Comparison of ENCODE assay signal across 12 cellular contexts in genomic region chr11:72081856-72082255, GRCh38. TPM values are rescaled to one million over a fixed set of nuclear protein-coding genes. Genes with fewer than 3 reads are reported as not detected.
DNase-seq lines count a peak whose midpoint lies in the region; ATAC-seq, FAIRE-seq and TF ChIP-seq lines count a peak whose summit lies in the region.
"Had no signal": no experiment of that assay in that cellular context is flagged by ENCODE, and none has a peak within 500 bp of the region (broad histone marks: within the 10 kb centered on the region; RNA-seq: fewer than 3 reads in every experiment).

No MANE protein-coding gene starts in this region.

- POLR2A ChIA-PET in HCT116 (lab: Charles Lee), result interaction anchor here (0.9 kb wide), 1 partner anchor 59 kb away, joined by 4 read pairs; no protein-coding TSS in a partner anchor
- POLR2A ChIA-PET in GM12878 (lab: Charles Lee), result interaction anchor here (0.8 to 1.9 kb wide), 11 partner anchors 10 to 154 kb away, joined by 3 to 13 read pairs (median 4); partner anchors contain the start of genes ANAPC15 and XNDC1N

- H3K9me2 ChIP-seq in HCT116 (ENCODE audit: insufficient read depth), result no peaks in the 10 kb centered on the region

- peaks cover 4% of the 10 kb centered on the region for H3K36me3 Mint-ChIP-seq in mesothelial cell of epicardium

- ATAC-seq in HCT116 (no peak), GM12878 (no peak)
- ATAC-seq: pancreas, SK-N-SH treated with all-trans-retinoic acid at 6 μM for 48 hours had no signal

- no peak for FAIRE-seq in GM12878 (lab: Jason Lieb, UNC)
- FAIRE-seq: pancreas had no signal

- TF ChIP-seq POLR2A in HCT116 (IDR thresholded peaks at IDR 0.05; ENCODE audit: borderline replicate concordance, extremely low read depth, insufficient read depth, insufficient read length), result no peak
- TF ChIP-seq POLR2A in GM12878 (IDR thresholded peaks at IDR 0.05; ENCODE audit: low read depth, low read length), result no peak

- SMC1A ChIA-PET in GM12878 (lab: Charles Lee; ENCODE audit: uncharacterized antibody, unreplicated experiment), result interaction anchor here (0.9 to 3.5 kb wide), 17 partner anchors 9 to 349 kb away, joined by 3 to 30 read pairs (median 4); partner anchors contain the start of gene ANAPC15

- peak overlapping the region; percentile 97 for H3K4me3 Mint-ChIP-seq in mesothelial cell of epicardium

- intact Hi-C loops in HCT116 (cut with micrococcal nuclease), result no loop called here
- intact Hi-C loops in GM12878 (cut with micrococcal nuclease; ENCODE audit: unreplicated experiment), result loop anchor here (2.0 kb wide), 1 partner anchor 41 kb away; no protein-coding TSS in a partner anchor

- CTCF ChIA-PET in HCT116 (lab: Charles Lee), result interaction anchor here (1.8 kb wide), 1 partner anchor 57 kb away, joined by 6 read pairs; no protein-coding TSS in a partner anchor
- CTCF ChIA-PET in GM12878 (lab: Yijun Ruan, JAX), result interaction anchor here (0.7 to 2.4 kb wide), 17 partner anchors 9 to 353 kb away, joined by 3 to 49 read pairs (median 4); partner anchors contain the start of genes CLPB and IL18BP

- RAD21 ChIA-PET in HCT116 (lab: Charles Lee; ENCODE audit: low non-redundant PET in 1 of 2, low total read pairs in 2 of 2, uncharacterized antibody in 2 of 2, unreplicated experiment in 2 of 2), result no interaction called here
- RAD21 ChIA-PET in GM12878 (lab: Charles Lee; ENCODE audit: unreplicated experiment), result interaction anchor here (0.6 to 2.4 kb wide), 6 partner anchors 9 to 349 kb away, joined by 3 to 16 read pairs (median 5); no protein-coding TSS in a partner anchor

- 98% methylated on average over 2 of the region's 2 CpGs for WGBS in GM12878 (ENCODE audit: insufficient coverage, insufficient replicate concordance, low lambda C conversion rate, missing lambda C conversion rate)

- H3K4me1 ChIP-seq in HCT116 (ENCODE audit: control insufficient read depth in 1 of 2, insufficient read depth in 2 of 2, low read length in 2 of 2) (peaks cover 2 to 27% of the 10 kb centered on the region in 2 experiments; a peak in 3 of 4 replicates), GM12878 (ENCODE audit: control insufficient read depth, insufficient read depth, low read length) (peaks cover 16% of the 10 kb centered on the region)

- TF ChIP-seq CTCF in 22Rv1 (IDR thresholded peaks at IDR 0.05), result no peak
- no peak for TF ChIP-seq CTCF in HCT116 (IDR thresholded peaks at IDR 0.05 in 2 of 3, conservative IDR thresholded peaks at IDR 0.05 in 1 of 3; ENCODE audit: borderline replicate concordance in 1 of 3, insufficient read depth in 1 of 3, low read depth in 2 of 3, low read length in 2 of 3)
- no peak for TF ChIP-seq CTCF in GM12878 (IDR thresholded peaks at IDR 0.05 in 2 of 3, conservative IDR thresholded peaks at IDR 0.05 in 1 of 3; ENCODE audit: control insufficient read depth in 2 of 3, extremely low read depth in 1 of 3, insufficient read depth in 1 of 3, low read depth in 3 of 3, low read length in 3 of 3)
- no peak for TF ChIP-seq CTCF in mesothelial cell of epicardium (IDR thresholded peaks at IDR 0.05; ENCODE audit: unreplicated experiment)

- TF ChIP-seq EP300 in GM12878 (IDR thresholded peaks at IDR 0.05; ENCODE audit: borderline replicate concordance in 1 of 2, control insufficient read depth in 1 of 2, low read depth in 2 of 2, low read length in 2 of 2), result no peak

- H3K9me3 ChIP-seq in HCT116 (ENCODE audit: control insufficient read depth in 1 of 2, insufficient read depth in 1 of 2, low read depth in 1 of 2, low read length in 2 of 2) (no peaks in the 10 kb centered on the region), GM12878 (replicated peaks; ENCODE audit: control insufficient read depth, insufficient read depth, low read length) (no peaks in the 10 kb centered on the region)
- H3K9me3 ChIP-seq: adrenal gland, pancreas had no signal

- H3K4me1 Mint-ChIP-seq in mesothelial cell of epicardium, result peaks cover 38% of the 10 kb centered on the region

- H3K4me3 ChIP-seq in HCT116 (replicated peaks in 1 of 2; ENCODE audit: low read depth in 1 of 2, low read length in 2 of 2), result no peak overlapping the region
- no peak overlapping the region for H3K4me3 ChIP-seq in GM12878

- H3K27me3 Mint-ChIP-seq in mesothelial cell of epicardium (ENCODE audit: low read depth), result no peaks in the 10 kb centered on the region

- peak overlapping the region; percentile 80 for H3K27ac Mint-ChIP-seq in mesothelial cell of epicardium

- H3K4me2 ChIP-seq in HCT116 (ENCODE audit: low read length) (peak overlapping the region; percentile 90), GM12878 (ENCODE audit: control insufficient read depth, insufficient read depth) (peak overlapping the region; percentile 89)

- H3K9me3 Mint-ChIP-seq in mesothelial cell of epicardium, result no peaks in the 10 kb centered on the region

- H2AFZ ChIP-seq in HCT116 (ENCODE audit: low read depth, low read length, poor library complexity, severe bottlenecking) (no peak overlapping the region), GM12878 (ENCODE audit: control insufficient read depth, low read depth, low read length) (peak overlapping the region; percentile 10; the same call in 1 of the 2 replicates)

- H3K27ac ChIP-seq in 22Rv1 (peak overlapping the region; percentile 96), HCT116 (ENCODE audit: low read depth, low read length) (no peak overlapping the region), GM12878 (ENCODE audit: control insufficient read depth, insufficient read depth) (no peak overlapping the region)

- in situ Hi-C loops in GM12878 (cut with MboI), result no loop called here

- H3K36me3 ChIP-seq in HCT116 (ENCODE audit: control insufficient read depth in 1 of 2, insufficient read depth in 2 of 2, low read length in 2 of 2) (no peaks in the 10 kb centered on the region), GM12878 (ENCODE audit: control insufficient read depth in 2 of 2, insufficient read depth in 2 of 2, low read length in 1 of 2) (no peaks in the 10 kb centered on the region)
- H3K36me3 ChIP-seq: adrenal gland, pancreas had no signal

- no peaks in the 10 kb centered on the region; the same call in 1 of the 2 replicates for H4K20me1 ChIP-seq in HCT116 (ENCODE audit: insufficient read depth)
- H4K20me1 ChIP-seq in GM12878 (ENCODE audit: control insufficient read depth, insufficient read depth), result no peaks in the 10 kb centered on the region

- DNase-seq in HCT116 (ENCODE audit: low read depth, low spot score) (no peak), GM12878 (ENCODE audit: low read depth, low spot score) (no peak), mesothelial cell of epicardium (ENCODE audit: low spot score in 2 of 2, unreplicated experiment in 2 of 2) (no peak), NCI-H526 (lab: John Stamatoyannopoulos, UW) (no peak), 8988T (no peak), DMS79 (lab: John Stamatoyannopoulos, UW) (no peak)
- no peak for DNase-seq in stimulated activated naive CD4-positive, alpha-beta T cell treated with Interleukin-2 at 50 U/mL for 16 hours (lab: John Stamatoyannopoulos, UW)
- DNase-seq: foreskin melanocyte, pancreas had no signal

- H3K79me2 ChIP-seq in HCT116 (ENCODE audit: insufficient read depth, low read length), result peaks cover 33% of the 10 kb centered on the region
- H3K79me2 ChIP-seq in GM12878 (ENCODE audit: control insufficient read depth, insufficient read depth, low read length), result peaks cover 31% of the 10 kb centered on the region

- H3K27me3 ChIP-seq in HCT116 (ENCODE audit: insufficient read depth, low read length) (no peaks in the 10 kb centered on the region), GM12878 (replicated peaks in 1 of 2; ENCODE audit: control insufficient read depth in 2 of 2, insufficient read depth in 2 of 2, low read length in 1 of 2) (no peaks in the 10 kb centered on the region)
- H3K27me3 ChIP-seq: adrenal gland, pancreas had no signal

- TF ChIP-seq RAD21 in HCT116 (IDR thresholded peaks at IDR 0.05; ENCODE audit: low read depth) (no peak), GM12878 (IDR thresholded peaks at IDR 0.05; ENCODE audit: insufficient read depth, low read depth, low read length) (no peak)

- H3K9ac ChIP-seq in HCT116 (ENCODE audit: low read length) (no peak overlapping the region), GM12878 (ENCODE audit: control insufficient read depth, insufficient read depth, low read length) (no peak overlapping the region)

- BruUV-seq in HCT116 (replicated peaks; lab: Mats Ljungman, UMichigan) (no TSS peak), GM12878 (replicated peaks; lab: Mats Ljungman, UMichigan) (no TSS peak)

RNA-seq across cellular contexts. Expression of gene LRRC51, which starts 1.2 kb away (rescaled TPM):
- total RNA-seq in HCT116 (2021; ENCODE audit: unreplicated experiment) (10.8 TPM), GM12878 (2014; rRNA removed) (4.0 and 5.6 TPM in 2 replicates), GM12878 (2014; rRNA removed; fragmentation: Illumina TruSeq; extraction: Trizol) (4.1 and 4.7 TPM in 2 replicates), GM12878 (2021) (2.6 and 5.5 TPM in 2 replicates), mesothelial cell of epicardium (3.0 to 5.2 TPM (median 4.3 TPM) in 3 replicates)
- 16.3 and 16.9 TPM in 2 replicates for polyA plus RNA-seq in HCT116 (2012)
- 1.3 and 1.4 TPM in 2 replicates for total RNA-seq in GM12878 (2013; cell fraction: nucleolus; rRNA removed)
- polyA plus RNA-seq in GM12878 (2011; ENCODE audit: low read depth), result 2.8 TPM
- polyA plus RNA-seq in GM12878 (2011; rRNA removed) (6.1 and 8.6 TPM in 2 replicates), GM12878 (2014; fragmentation: Illumina TruSeq; extraction: Trizol) (6.4 and 11.7 TPM in 2 replicates), GM12878 (2014; fragmentation: Nextera tagmentation; extraction: Ambion mirVana) (1 to 10 TPM; 4.7 to 6.2 TPM), GM12878 (2014; rRNA removed) (7.5 and 7.8 TPM in 2 replicates), GM12878 (2016; fragmentation: Nextera tagmentation; extraction: Ambion mirVana) (1 to 10 TPM; 3.1 to 6.1 TPM)
- polyA plus RNA-seq in GM12878 (2011; cell fraction: cytosol; rRNA removed), result 7.7 and 9.9 TPM in 2 replicates
- 3.6 and 5.0 TPM in 2 replicates for polyA plus RNA-seq in GM12878 (2011; cell fraction: nucleus; rRNA removed)
- polyA plus RNA-seq in GM12878 (2012), result 3.6 and 7.1 TPM in 2 replicates
- polyA minus RNA-seq in GM12878 (2011; rRNA and poly(A)+ RNA removed), result 8.6 and 10.5 TPM in 2 replicates
- 1.6 and 6.0 TPM in 2 replicates for polyA minus RNA-seq in GM12878 (2011; cell fraction: cytosol; rRNA and poly(A)+ RNA removed)
- 0.73 and 1.4 TPM in 2 replicates for polyA minus RNA-seq in GM12878 (2011; cell fraction: nucleus; rRNA and poly(A)+ RNA removed)

RNA-seq across cellular contexts. Expression of gene NUMA1, which starts 1.5 kb away (rescaled TPM):
- total RNA-seq in HCT116 (2021; ENCODE audit: unreplicated experiment) (133 TPM), GM12878 (2014; rRNA removed) (82.3 and 88.1 TPM in 2 replicates), GM12878 (2014; rRNA removed; fragmentation: Illumina TruSeq; extraction: Trizol) (44.3 TPM in 2 replicates), GM12878 (2021) (102 and 111 TPM in 2 replicates), mesothelial cell of epicardium (317 to 334 TPM (median 327 TPM) in 3 replicates)
- 143 and 145 TPM in 2 replicates for polyA plus RNA-seq in HCT116 (2012)
- 241 and 261 TPM in 2 replicates for total RNA-seq in GM12878 (2013; cell fraction: nucleolus; rRNA removed)
- 53.5 TPM for polyA plus RNA-seq in GM12878 (2011; ENCODE audit: low read depth)
- polyA plus RNA-seq in GM12878 (2011; rRNA removed) (32.7 and 61.5 TPM in 2 replicates), GM12878 (2014; fragmentation: Illumina TruSeq; extraction: Trizol) (36.7 and 60.6 TPM in 2 replicates), GM12878 (2014; fragmentation: Nextera tagmentation; extraction: Ambion mirVana) (1 to 10 TPM; 5.5 to 7.1 TPM), GM12878 (2014; rRNA removed) (77.3 and 84.6 TPM in 2 replicates), GM12878 (2016; fragmentation: Nextera tagmentation; extraction: Ambion mirVana) (10 to 100 TPM; 58.1 to 63.5 TPM)
- polyA plus RNA-seq in GM12878 (2011; cell fraction: cytosol; rRNA removed), result 69.4 and 72.3 TPM in 2 replicates
- polyA plus RNA-seq in GM12878 (2011; cell fraction: nucleus; rRNA removed), result 236 and 254 TPM in 2 replicates
- polyA plus RNA-seq in GM12878 (2012), result 95.7 and 106 TPM in 2 replicates
- 115 and 125 TPM in 2 replicates for polyA minus RNA-seq in GM12878 (2011; rRNA and poly(A)+ RNA removed)
- polyA minus RNA-seq in GM12878 (2011; cell fraction: cytosol; rRNA and poly(A)+ RNA removed), result 46.7 and 48.0 TPM in 2 replicates
- 90.7 and 135 TPM in 2 replicates for polyA minus RNA-seq in GM12878 (2011; cell fraction: nucleus; rRNA and poly(A)+ RNA removed)

RNA-seq across cellular contexts. Expression of gene LAMTOR1, which starts 21.2 kb away (rescaled TPM):
- total RNA-seq in HCT116 (2021; ENCODE audit: unreplicated experiment) (63.9 TPM), GM12878 (2014; rRNA removed) (112 and 127 TPM in 2 replicates), GM12878 (2014; rRNA removed; fragmentation: Illumina TruSeq; extraction: Trizol) (59.8 and 66.5 TPM in 2 replicates), GM12878 (2021) (80.8 and 82.1 TPM in 2 replicates), mesothelial cell of epicardium (69.1 to 76.5 TPM (median 74.2 TPM) in 3 replicates)
- polyA plus RNA-seq in HCT116 (2012), result 82.9 and 85.9 TPM in 2 replicates
- 30.6 and 35.0 TPM in 2 replicates for total RNA-seq in GM12878 (2013; cell fraction: nucleolus; rRNA removed)
- 57.1 TPM for polyA plus RNA-seq in GM12878 (2011; ENCODE audit: low read depth)
- polyA plus RNA-seq in GM12878 (2011; rRNA removed) (45.8 and 58.8 TPM in 2 replicates), GM12878 (2014; fragmentation: Illumina TruSeq; extraction: Trizol) (75.6 and 94.4 TPM in 2 replicates), GM12878 (2014; fragmentation: Nextera tagmentation; extraction: Ambion mirVana) (100 to 1,000 TPM in 1 of 2 experiments, 10 to 100 TPM in 1; 85.1 to 126 TPM), GM12878 (2014; rRNA removed) (126 and 128 TPM in 2 replicates), GM12878 (2016; fragmentation: Nextera tagmentation; extraction: Ambion mirVana) (100 to 1,000 TPM; 139 to 141 TPM)
- polyA plus RNA-seq in GM12878 (2011; cell fraction: cytosol; rRNA removed), result 99.0 and 108 TPM in 2 replicates
- 65.8 and 80.4 TPM in 2 replicates for polyA plus RNA-seq in GM12878 (2011; cell fraction: nucleus; rRNA removed)
- 71.6 and 72.6 TPM in 2 replicates for polyA plus RNA-seq in GM12878 (2012)
- polyA minus RNA-seq in GM12878 (2011; rRNA and poly(A)+ RNA removed), result 99.0 and 105 TPM in 2 replicates
- polyA minus RNA-seq in GM12878 (2011; cell fraction: cytosol; rRNA and poly(A)+ RNA removed), result 45.6 and 60.0 TPM in 2 replicates
- 33.1 and 62.5 TPM in 2 replicates for polyA minus RNA-seq in GM12878 (2011; cell fraction: nucleus; rRNA and poly(A)+ RNA removed)

RNA-seq across cellular contexts. Expression of gene TOMT, which starts 23.9 kb away (rescaled TPM):
- total RNA-seq in HCT116 (2021; ENCODE audit: unreplicated experiment), result not detected
- not detected in 2 replicates for polyA plus RNA-seq in HCT116 (2012)
- total RNA-seq in GM12878 (2013; cell fraction: nucleolus; rRNA removed), result not detected in 2 replicates
- not detected in 2 replicates for total RNA-seq in GM12878 (2014; rRNA removed)
- not detected in 2 replicates for total RNA-seq in GM12878 (2014; rRNA removed; fragmentation: Illumina TruSeq; extraction: Trizol)
- not detected in 2 replicates for total RNA-seq in GM12878 (2021)
- polyA plus RNA-seq in GM12878 (2011; ENCODE audit: low read depth), result not detected
- not detected in 2 replicates for polyA plus RNA-seq in GM12878 (2011; rRNA removed)
- not detected in 2 replicates for polyA plus RNA-seq in GM12878 (2011; cell fraction: cytosol; rRNA removed)
- not detected in 2 replicates for polyA plus RNA-seq in GM12878 (2011; cell fraction: nucleus; rRNA removed)
- polyA plus RNA-seq in GM12878 (2012), result not detected in 2 replicates
- not detected in 2 replicates for polyA plus RNA-seq in GM12878 (2014; fragmentation: Illumina TruSeq; extraction: Trizol)
- polyA plus RNA-seq in GM12878 (2014; fragmentation: Nextera tagmentation; extraction: Ambion mirVana), result not detected
- polyA plus RNA-seq in GM12878 (2014; rRNA removed), result not detected in 2 replicates
- polyA plus RNA-seq in GM12878 (2016; fragmentation: Nextera tagmentation; extraction: Ambion mirVana), result not detected
- polyA minus RNA-seq in GM12878 (2011; rRNA and poly(A)+ RNA removed), result not detected in 2 replicates
- not detected in 2 replicates for polyA minus RNA-seq in GM12878 (2011; cell fraction: cytosol; rRNA and poly(A)+ RNA removed)
- polyA minus RNA-seq in GM12878 (2011; cell fraction: nucleus; rRNA and poly(A)+ RNA removed), result not detected in 2 replicates
- total RNA-seq in mesothelial cell of epicardium, result not detected in 3 replicates
- total RNA-seq: adrenal gland, pancreas had no signal
- polyA plus RNA-seq: adrenal gland, pancreas had no signal

RNA-seq across cellular contexts. Expression of gene ANAPC15, which starts 30.6 kb away (rescaled TPM):
- total RNA-seq in HCT116 (2021; ENCODE audit: unreplicated experiment) (65.6 TPM), GM12878 (2014; rRNA removed) (78.0 and 83.4 TPM in 2 replicates), GM12878 (2014; rRNA removed; fragmentation: Illumina TruSeq; extraction: Trizol) (88.3 and 88.6 TPM in 2 replicates), GM12878 (2021) (81.0 and 85.6 TPM in 2 replicates), mesothelial cell of epicardium (39.3 to 39.5 TPM (median 39.4 TPM) in 3 replicates)
- polyA plus RNA-seq in HCT116 (2012), result 97.2 and 98.8 TPM in 2 replicates
- total RNA-seq in GM12878 (2013; cell fraction: nucleolus; rRNA removed), result 7.3 and 14.1 TPM in 2 replicates
- 72.9 TPM for polyA plus RNA-seq in GM12878 (2011; ENCODE audit: low read depth)
- polyA plus RNA-seq in GM12878 (2011; rRNA removed) (84.6 and 99.6 TPM in 2 replicates), GM12878 (2014; fragmentation: Illumina TruSeq; extraction: Trizol) (91.9 and 118 TPM in 2 replicates), GM12878 (2014; fragmentation: Nextera tagmentation; extraction: Ambion mirVana) (100 to 1,000 TPM; 230 to 372 TPM), GM12878 (2014; rRNA removed) (84.3 and 86.0 TPM in 2 replicates), GM12878 (2016; fragmentation: Nextera tagmentation; extraction: Ambion mirVana) (100 to 1,000 TPM; 126 to 141 TPM)
- 86.3 and 97.5 TPM in 2 replicates for polyA plus RNA-seq in GM12878 (2011; cell fraction: cytosol; rRNA removed)
- 52.6 and 65.7 TPM in 2 replicates for polyA plus RNA-seq in GM12878 (2011; cell fraction: nucleus; rRNA removed)
- 66.1 and 85.8 TPM in 2 replicates for polyA plus RNA-seq in GM12878 (2012)
- polyA minus RNA-seq in GM12878 (2011; rRNA and poly(A)+ RNA removed), result 49.0 and 65.4 TPM in 2 replicates
- polyA minus RNA-seq in GM12878 (2011; cell fraction: cytosol; rRNA and poly(A)+ RNA removed), result 10.2 and 12.1 TPM in 2 replicates
- polyA minus RNA-seq in GM12878 (2011; cell fraction: nucleus; rRNA and poly(A)+ RNA removed), result 13.3 and 19.8 TPM in 2 replicates
